In the genomic region with DNA sequence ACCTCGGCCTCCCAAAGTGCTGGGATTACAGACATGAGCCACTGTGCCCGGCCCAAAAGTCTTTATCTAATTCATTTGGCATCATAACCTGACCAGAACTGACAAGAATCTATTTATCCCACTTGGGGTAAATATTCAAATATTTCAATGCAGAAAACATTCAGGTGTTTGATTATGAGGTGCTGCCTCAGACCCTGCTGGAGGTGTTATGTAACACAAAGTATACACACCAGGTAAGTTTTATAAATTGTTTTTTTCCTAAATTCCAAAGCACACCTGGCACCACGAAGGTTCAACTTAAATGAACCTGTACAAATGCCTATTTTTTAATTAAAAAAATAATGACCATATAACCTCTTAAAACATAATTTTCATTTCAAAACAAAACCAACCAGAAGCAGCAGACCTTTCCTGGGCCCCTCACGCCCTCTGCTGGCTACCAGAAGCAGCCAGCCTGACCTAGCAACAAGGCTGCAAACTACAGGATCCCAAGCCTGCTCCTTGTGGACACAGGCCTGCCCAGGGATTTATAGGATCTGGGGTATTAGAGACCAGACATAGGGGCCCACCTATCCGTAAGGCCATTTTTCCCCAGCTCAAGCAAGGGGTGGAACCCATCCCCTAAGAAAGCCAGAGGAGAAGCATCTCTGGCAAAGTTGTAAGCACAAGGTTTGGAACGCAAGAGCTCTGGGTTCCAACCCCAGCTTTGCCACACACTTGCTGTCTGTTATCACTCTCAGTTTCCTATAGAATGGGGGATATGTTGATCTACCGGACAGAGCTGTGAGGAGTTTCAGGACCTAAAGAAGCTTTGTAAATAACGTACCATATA, we compare ENCODE assay signal across 8 cellular contexts. TPM values are rescaled to one million over a fixed set of nuclear protein-coding genes. Genes with fewer than 3 reads are reported as not detected.
DNase-seq lines count a peak whose midpoint lies in the region; ATAC-seq lines count a peak whose summit lies in the region.

No MANE protein-coding gene starts in this region.

- H3K4me1 ChIP-seq in GM23248 (ENCODE audit: insufficient read depth) (no peaks in the 10 kb centered on the region), right cardiac atrium (ENCODE audit: control insufficient read depth, insufficient read depth, low read length) (no peaks in the 10 kb centered on the region)

- intact Hi-C loops in right cardiac atrium (cut with DNase I): no loop called here

- no peak overlapping the region for H3K4me2 ChIP-seq in GM23248 (ENCODE audit: unreplicated experiment)

- H3K4me3 ChIP-seq in GM23248: no peak overlapping the region
- H3K4me3 ChIP-seq in right cardiac atrium (ENCODE audit: low read length): no peak overlapping the region

- peak; percentile 73 for DNase-seq in D341Med (ENCODE audit: low spot score)
- DNase-seq in GM23248: peak; percentile 68
- peak; percentile 68 for DNase-seq in RKO (ENCODE audit: low spot score)
- peak; percentile 40 for DNase-seq in amniotic epithelial cell (ENCODE audit: low read depth)
- DNase-seq in right cardiac atrium: peak; percentile 40 to 74 (median 66)
- peak; percentile 50 for DNase-seq in stimulated activated CD4-positive, alpha-beta T cell treated with anti-CD3 and anti-CD28 coated beads, Interleukin-15, amount 100 ng/mL, for 24 hours

- H3K79me2 ChIP-seq in GM23248 (ENCODE audit: insufficient read depth): peaks cover 91% of the 10 kb centered on the region

- in situ Hi-C loops in GM23248 (cut with MboI): loop anchor here (25.0 kb wide), 1 partner anchor 92 kb away; a partner anchor contains a TSS

- no peak overlapping the region for H2AFZ ChIP-seq in GM23248

- no peaks in the 10 kb centered on the region for H3K9me2 ChIP-seq in GM23248 (ENCODE audit: insufficient read depth)

- H3K36me3 ChIP-seq in GM23248 (ENCODE audit: low read depth): no peaks in the 10 kb centered on the region

- WGBS in GM23248 (ENCODE audit: low coverage in 1 of 2, low lambda C conversion rate in 2 of 2, missing lambda C conversion rate in 2 of 2), 2 experiments: 48 to 63% methylated on average over 6 to 8 of the region's 8 CpGs
- 46% methylated on average over 8 of the region's 8 CpGs for WGBS in right cardiac atrium

- no peak overlapping the region for H3K9ac ChIP-seq in GM23248

- no peaks in the 10 kb centered on the region for H3K27me3 ChIP-seq in GM23248 (replicated peaks; ENCODE audit: insufficient read depth)
- H3K27me3 ChIP-seq in right cardiac atrium (ENCODE audit: control insufficient read depth, insufficient read depth): no peaks in the 10 kb centered on the region

- H3K27ac ChIP-seq in GM23248 (no peak overlapping the region), right cardiac atrium (ENCODE audit: low read length) (no peak overlapping the region)

- H3K9me3 ChIP-seq in GM23248 (ENCODE audit: low read depth) (no peaks in the 10 kb centered on the region), right cardiac atrium (ENCODE audit: control insufficient read depth, low read length) (no peaks in the 10 kb centered on the region)

- H4K20me1 ChIP-seq in GM23248 (ENCODE audit: insufficient read depth): no peaks in the 10 kb centered on the region

- H3F3A ChIP-seq in GM23248 (ENCODE audit: insufficient read depth): no peaks in the 10 kb centered on the region

- peak; percentile 56 to 66 for ATAC-seq in right cardiac atrium
- no peak for ATAC-seq in HG03520 (IDR thresholded peaks at IDR 0.05; ENCODE audit: unreplicated experiment)
- no peak for ATAC-seq in HG03469 (IDR thresholded peaks at IDR 0.05; ENCODE audit: unreplicated experiment)

RNA-seq across cellular contexts. Expression of a gene that starts 11.7 kb away (rescaled TPM):
- total RNA-seq in GM23248 (2014; rRNA removed; shearing (Covaris generic)): 43.4 and 44.9 TPM in 2 replicates
- polyA plus RNA-seq in GM23248 (2016; fragmentation: Nextera tagmentation; extraction: Ambion mirVana): 27.0 and 30.9 TPM in 2 replicates
- 10 to 100 TPM; 22.7 to 27.3 (median 24.9) TPM for total RNA-seq in right cardiac atrium
- polyA plus RNA-seq in right cardiac atrium: 19.9 TPM

RNA-seq across cellular contexts. Expression of a gene that starts 25.9 kb away (rescaled TPM):
- total RNA-seq in GM23248 (2014; rRNA removed; shearing (Covaris generic)): 0.65 and 1.5 TPM in 2 replicates
- polyA plus RNA-seq in GM23248 (2016; fragmentation: Nextera tagmentation; extraction: Ambion mirVana) (0.69 and 0.71 TPM in 2 replicates), right cardiac atrium (0.97 TPM)
- 1 to 10 TPM; 1.3 to 1.6 (median 1.5) TPM for total RNA-seq in right cardiac atrium

RNA-seq across cellular contexts. Expression of a gene that starts 26.9 kb away (rescaled TPM):
- total RNA-seq in GM23248 (2014; rRNA removed; shearing (Covaris generic)): 4.6 and 5.6 TPM in 2 replicates
- polyA plus RNA-seq in GM23248 (2016; fragmentation: Nextera tagmentation; extraction: Ambion mirVana): 4.4 and 4.5 TPM in 2 replicates
- 1 to 10 TPM; 3.6 to 6.6 (median 5.7) TPM for total RNA-seq in right cardiac atrium
- polyA plus RNA-seq in right cardiac atrium: 4.3 TPM

RNA-seq across cellular contexts. Expression of a gene that starts 34.3 kb away (rescaled TPM):
- 23.6 and 29.1 TPM in 2 replicates for total RNA-seq in GM23248 (2014; rRNA removed; shearing (Covaris generic))
- 54.6 and 55.5 TPM in 2 replicates for polyA plus RNA-seq in GM23248 (2016; fragmentation: Nextera tagmentation; extraction: Ambion mirVana)
- total RNA-seq in right cardiac atrium: 10 to 100 TPM in 3 of 4 donors, 1 to 10 TPM in 1; 9.9 to 16.7 (median 13.2) TPM
- polyA plus RNA-seq in right cardiac atrium: 10.4 TPM

RNA-seq across cellular contexts. Expression of a gene that starts 48.0 kb away (rescaled TPM):
- total RNA-seq in GM23248 (2014; rRNA removed; shearing (Covaris generic)): 18.1 and 30.3 TPM in 2 replicates
- polyA plus RNA-seq in GM23248 (2016; fragmentation: Nextera tagmentation; extraction: Ambion mirVana): 45.4 and 49.7 TPM in 2 replicates
- total RNA-seq in right cardiac atrium: 10 to 100 TPM; 59.8 to 72.6 (median 69.8) TPM
- polyA plus RNA-seq in right cardiac atrium: 78.6 TPM

Comparison
In these comparisons a context has a peak if more than half of its experiments do, and no peak if none do; other contexts are left out.
1. ATAC-seq: peak in right cardiac atrium (2 of 2); none in HG03520 (single experiment) and HG03469 (single experiment).
2. Peak in every context shown above with its lines, with median percentiles within 50 percentile points of each other: DNase-seq.